ENCODE assay signal across 8 cellular contexts in genomic region chr12:91109148-91109564, GRCh38. TPM values are rescaled to one million over a fixed set of nuclear protein-coding genes. Genes with fewer than 3 reads are reported as not detected.
A peak's percentile ranks its signal among the peaks of the same experiment; 100 is the strongest.
DNase-seq lines count a peak whose midpoint lies in the region; ATAC-seq and TF ChIP-seq lines count a peak whose summit lies in the region.

No MANE protein-coding gene starts in this region.

- H3K4me1 ChIP-seq in breast epithelium, result no peaks in the 10 kb centered on the region
- no peaks in the 10 kb centered on the region for H3K4me1 ChIP-seq in CD8-positive, alpha-beta memory T cell (ENCODE audit: insufficient read depth, low read length)

- no peak for TF ChIP-seq POLR2A in breast epithelium (IDR thresholded peaks at IDR 0.05)

- H3K27ac ChIP-seq in HL-60 (replicated peaks), result no peak overlapping the region
- peak overlapping the region; percentile 31 to 73 for H3K27ac ChIP-seq in breast epithelium
- no peak overlapping the region for H3K27ac ChIP-seq in CD8-positive, alpha-beta memory T cell (ENCODE audit: low read depth, low read length)

- intact Hi-C loops in breast epithelium (cut with DNase I; ENCODE audit: low total_unique reads), result no loop called here

- H3K27me3 ChIP-seq in HL-60 (ENCODE audit: insufficient read depth, poor library complexity, severe bottlenecking), result no peaks in the 10 kb centered on the region
- no peaks in the 10 kb centered on the region for H3K27me3 ChIP-seq in breast epithelium
- no peaks in the 10 kb centered on the region for H3K27me3 ChIP-seq in CD8-positive, alpha-beta memory T cell (ENCODE audit: insufficient read depth, low read length, poor library complexity, severe bottlenecking)

- POLR2A ChIA-PET in CD8-positive, alpha-beta memory T cell (lab: Charles Lee), result no interaction called here

- H3K4me3 Mint-ChIP-seq in CD8-positive, alpha-beta memory T cell, result no peak overlapping the region

- no peaks in the 10 kb centered on the region for H3K36me3 Mint-ChIP-seq in CD8-positive, alpha-beta memory T cell

- H3K4me1 Mint-ChIP-seq in CD8-positive, alpha-beta memory T cell, result no peaks in the 10 kb centered on the region

- peaks cover 0 to 2% of the 10 kb centered on the region in 2 donors for H3K27me3 Mint-ChIP-seq in CD8-positive, alpha-beta memory T cell

- H3K4me3 ChIP-seq in HL-60 (replicated peaks; ENCODE audit: insufficient read depth, low read length) (no peak overlapping the region), breast epithelium (peak overlapping the region in 2 of 3 donors; percentile 41 to 57)
- H3K4me3 ChIP-seq in CD8-positive, alpha-beta memory T cell (ENCODE audit: low read length), result no peak overlapping the region

- peak; percentile 53 for TF ChIP-seq CTCF in HL-60 (IDR thresholded peaks at IDR 0.05; ENCODE audit: insufficient read depth, low read length)
- peak in 2 of 3 donors; percentile 3 to 53 for TF ChIP-seq CTCF in breast epithelium (IDR thresholded peaks at IDR 0.05)

- peak; percentile 77 for DNase-seq in EL
- peak; percentile 16 to 56 for DNase-seq in HL-60 (ENCODE audit: low read depth in 1 of 2, low spot score in 1 of 2)
- DNase-seq in RPMI7951 (ENCODE audit: low read depth), result peak; percentile 70
- DNase-seq in breast epithelium (ENCODE audit: low spot score in 2 of 2), result peak; percentile 40 to 60
- peak; percentile 69 for DNase-seq in left kidney (ENCODE audit: low read depth, low spot score)
- DNase-seq in stimulated activated CD8-positive, alpha-beta memory T cell treated with anti-CD3 and anti-CD28 coated beads, Interleukin-15, amount 100 ng/mL, for 24 hours (ENCODE audit: low read depth), result peak; percentile 1
- DNase-seq in CD8-positive, alpha-beta memory T cell, result no peak

- CTCF ChIA-PET in CD8-positive, alpha-beta memory T cell (lab: Charles Lee), result no interaction called here

- peaks cover 0 to 2% (median 0%) of the 10 kb centered on the region in 5 donors for H3K9me3 Mint-ChIP-seq in CD8-positive, alpha-beta memory T cell

- ATAC-seq in GM21360 (IDR thresholded peaks at IDR 0.05; ENCODE audit: unreplicated experiment), result peak; percentile 85

- no peaks in the 10 kb centered on the region for H3K36me3 ChIP-seq in breast epithelium
- no peaks in the 10 kb centered on the region for H3K36me3 ChIP-seq in CD8-positive, alpha-beta memory T cell (ENCODE audit: insufficient read depth, low read length)

- no peak overlapping the region for H3K27ac Mint-ChIP-seq in CD8-positive, alpha-beta memory T cell

- H3K9me3 ChIP-seq in breast epithelium, result no peaks in the 10 kb centered on the region
- no peaks in the 10 kb centered on the region for H3K9me3 ChIP-seq in CD8-positive, alpha-beta memory T cell (ENCODE audit: low read length)

RNA-seq across cellular contexts. Expression of gene LUM, which starts 2.1 kb away (rescaled TPM):
- 56.5 and 102 TPM in 2 replicates for total RNA-seq in RPMI7951 (2014; rRNA removed; shearing (Covaris generic))
- total RNA-seq in breast epithelium, result 100 to 1,000 TPM; 180 to 449 (median 183) TPM
- not detected for total RNA-seq in CD8-positive, alpha-beta memory T cell
- not detected for polyA plus RNA-seq in CD8-positive, alpha-beta memory T cell

RNA-seq across cellular contexts. Expression of gene KERA, which starts 51.3 kb away (rescaled TPM):
- not detected in 2 replicates for total RNA-seq in RPMI7951 (2014; rRNA removed; shearing (Covaris generic))
- total RNA-seq in breast epithelium, result under 1 TPM in 2 of 3 donors, not detected in 1; 0.15 to 0.33 TPM
- not detected for total RNA-seq in CD8-positive, alpha-beta memory T cell
- not detected for polyA plus RNA-seq in CD8-positive, alpha-beta memory T cell

Comparison
In these comparisons a context has a peak if more than half of its experiments do, and no peak if none do; other contexts are left out.
1. DNase-seq: peak in EL (single experiment), HL-60 (2 of 2), RPMI7951 (single experiment), breast epithelium (2 of 2), left kidney (single experiment) and stimulated activated CD8-positive, alpha-beta memory T cell treated with anti-CD3 and anti-CD28 coated beads, Interleukin-15, amount 100 ng/mL, for 24 hours (single experiment); none in CD8-positive, alpha-beta memory T cell (0 of 5).
2. H3K27ac ChIP-seq: peak in breast epithelium (2 of 2); none in HL-60 (single experiment) and CD8-positive, alpha-beta memory T cell (single experiment).
3. H3K4me3 ChIP-seq: peak in breast epithelium (2 of 3); none in HL-60 (single experiment) and CD8-positive, alpha-beta memory T cell (single experiment).
4. RNA of gene LUM, which starts 2.1 kb away (total RNA-seq): 180 to 449 TPM in breast epithelium and 56.5 to 102 TPM in RPMI7951; not detected in CD8-positive, alpha-beta memory T cell; every median in the first group is over 10 times any median in the second.